8 cellular contexts compared by ENCODE assay signal in the genomic region with DNA sequence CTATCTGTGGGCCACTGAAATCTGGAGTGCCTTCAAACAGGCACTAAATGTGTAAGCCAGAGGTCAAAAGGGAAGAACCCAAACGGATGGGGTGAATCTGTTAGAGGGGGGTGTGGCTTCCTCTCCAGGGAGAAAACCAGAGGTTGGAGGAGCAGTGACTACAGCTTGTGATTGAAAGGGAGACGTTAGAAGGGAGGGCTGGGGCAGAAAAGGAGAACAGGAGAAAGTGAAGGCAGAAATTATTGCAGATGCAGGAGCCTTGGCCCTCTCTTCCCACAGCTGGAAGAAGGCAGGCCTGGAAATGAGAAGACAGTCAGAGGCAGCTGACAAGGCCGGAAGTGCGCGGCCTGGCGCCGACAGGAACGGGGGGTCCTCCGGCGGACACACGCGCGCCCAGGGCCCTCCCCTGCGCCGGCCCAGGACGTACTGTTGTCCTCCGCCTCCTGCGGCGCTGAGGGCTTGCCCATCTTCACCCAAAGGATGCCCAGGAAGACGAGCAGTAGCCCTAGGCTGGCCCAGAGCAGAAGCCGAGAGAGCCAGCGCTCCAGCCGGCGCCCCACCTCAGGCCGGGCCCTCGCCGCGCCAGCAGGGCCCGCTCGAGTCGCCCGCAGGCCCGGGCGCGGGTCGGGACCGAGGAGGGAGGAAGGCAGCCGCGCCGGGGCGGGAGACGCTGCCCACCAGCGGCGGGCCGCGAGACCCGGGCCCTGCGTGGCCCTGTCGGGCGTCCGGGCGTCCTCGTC. TPM values are rescaled to one million over a fixed set of nuclear protein-coding genes. Genes with fewer than 3 reads are reported as not detected.
DNase-seq lines count a peak whose midpoint lies in the region; ATAC-seq and TF ChIP-seq lines count a peak whose summit lies in the region.

No MANE protein-coding gene starts in this region.

- POLR2A ChIA-PET in Caco-2 (lab: Charles Lee): interaction anchor here (0.6 kb wide), 1 partner anchor 77 kb away, joined by 3 read pairs; no protein-coding TSS in a partner anchor

- peaks cover 12% of the 10 kb centered on the region; the same call in 1 of the 2 replicates for H3K4me1 ChIP-seq in Caco-2
- H3K4me1 ChIP-seq in ovary (ENCODE audit: insufficient read depth): peaks cover 22% of the 10 kb centered on the region
- H3K4me1 ChIP-seq in upper lobe of left lung: peaks cover 33 to 45% (median 37%) of the 10 kb centered on the region in 4 donors

- H3K36me3 Mint-ChIP-seq in Caco-2 (ENCODE audit: insufficient read depth, unreplicated experiment): peaks cover 12% of the 10 kb centered on the region
- H3K36me3 Mint-ChIP-seq in activated naive CD8-positive, alpha-beta T cell treated with anti-CD3 and anti-CD28 coated beads for 36 hours: peaks cover 19% of the 10 kb centered on the region

- intact Hi-C loops in Caco-2 (cut with micrococcal nuclease; ENCODE audit: unreplicated experiment) (loop anchor here (1.0 kb wide), 1 partner anchor 77 kb away; the partner anchor contains the start of gene UQCC2), head of caudate nucleus (cut with DNase I) (no loop called here), ovary (cut with DNase I) (loop anchor here in 1 of 4 donors (5.0 kb wide), 1 partner anchor 211 kb away; no protein-coding TSS in a partner anchor)

- H3K27ac ChIP-seq in SK-N-MC (peak overlapping the region; percentile 43; the same call in 1 of the 2 replicates), ovary (peak overlapping the region; percentile 93 to 99), upper lobe of left lung (peak overlapping the region; percentile 96 to 98 (median 98))

- ATAC-seq in GM19438 (IDR thresholded peaks at IDR 0.05; ENCODE audit: low read depth, unreplicated experiment) (peak; percentile 49), HG03558 (IDR thresholded peaks at IDR 0.05; ENCODE audit: extremely low read depth, unreplicated experiment) (peak; percentile 8), upper lobe of left lung (ENCODE audit: low FRiP score in 2 of 2) (peak; percentile 76 to 86)

- no peaks in the 10 kb centered on the region for H3K9me3 Mint-ChIP-seq in Caco-2 (ENCODE audit: unreplicated experiment)
- H3K9me3 Mint-ChIP-seq in activated naive CD8-positive, alpha-beta T cell treated with anti-CD3 and anti-CD28 coated beads for 36 hours: no peaks in the 10 kb centered on the region

- DNase-seq in Caco-2: peak; percentile 42 to 44
- no peak for DNase-seq in SK-N-MC (ENCODE audit: low read depth, low spot score)
- peak; percentile 72 for DNase-seq in activated naive CD8-positive, alpha-beta T cell treated with anti-CD3 and anti-CD28 coated beads for 36 hours
- peak; percentile 27 to 84 (median 70) for DNase-seq in head of caudate nucleus
- DNase-seq in ovary: peak; percentile 72 to 85 (median 75)
- DNase-seq in upper lobe of left lung: peak; percentile 81 to 94

- H3K4me3 ChIP-seq in Caco-2 (ENCODE audit: low read depth, low read length): peak overlapping the region; percentile 78
- peak overlapping the region; percentile 92 for H3K4me3 ChIP-seq in SK-N-MC
- H3K4me3 ChIP-seq in ovary: peak overlapping the region; percentile 82
- peak overlapping the region; percentile 83 to 98 (median 94) for H3K4me3 ChIP-seq in upper lobe of left lung

- H3K4me1 Mint-ChIP-seq in Caco-2 (ENCODE audit: low read depth, unreplicated experiment): no peaks in the 10 kb centered on the region
- H3K4me1 Mint-ChIP-seq in activated naive CD8-positive, alpha-beta T cell treated with anti-CD3 and anti-CD28 coated beads for 36 hours: peaks cover 45% of the 10 kb centered on the region

- 0 to 2% (median 0%) methylated on average over 23 to 53 of the region's 53 CpGs for WGBS in ovary, 3 donors
- WGBS in upper lobe of left lung, 2 donors: 0 to 1% methylated on average over 20 to 25 of the region's 53 CpGs

- H3K36me3 ChIP-seq in Caco-2 (ENCODE audit: control insufficient read depth, insufficient read depth, low read length): no peaks in the 10 kb centered on the region
- H3K36me3 ChIP-seq in SK-N-MC (ENCODE audit: insufficient read depth, low read length): peaks cover 28% of the 10 kb centered on the region
- no peaks in the 10 kb centered on the region for H3K36me3 ChIP-seq in ovary
- H3K36me3 ChIP-seq in upper lobe of left lung: peaks cover 8 to 33% (median 20%) of the 10 kb centered on the region in 4 donors

- TF ChIP-seq POLR2A in ovary (IDR thresholded peaks at IDR 0.05) (peak; percentile 56), upper lobe of left lung (IDR thresholded peaks at IDR 0.05) (peak in 3 of 4 donors; percentile 55 to 78 (median 67))

- TF ChIP-seq EP300 in ovary (IDR thresholded peaks at IDR 0.05) (no peak), upper lobe of left lung (IDR thresholded peaks at IDR 0.05) (no peak)

- H3K27me3 ChIP-seq in Caco-2 (replicated peaks; ENCODE audit: control insufficient read depth, insufficient read depth, low read length) (no peaks in the 10 kb centered on the region), ovary (no peaks in the 10 kb centered on the region), upper lobe of left lung (no peaks in the 10 kb centered on the region)

- H3K9me3 ChIP-seq in Caco-2 (no peaks in the 10 kb centered on the region), SK-N-MC (ENCODE audit: low read depth, low read length) (no peaks in the 10 kb centered on the region), ovary (no peaks in the 10 kb centered on the region), upper lobe of left lung (no peaks in the 10 kb centered on the region)

- H3K9ac ChIP-seq in SK-N-MC (ENCODE audit: insufficient read length): peak overlapping the region; percentile 87

- TF ChIP-seq CTCF in Caco-2 (IDR thresholded peaks at IDR 0.05; ENCODE audit: insufficient read depth in 1 of 2, low read depth in 1 of 2, low read length in 1 of 2, severe bottlenecking in 1 of 2, unreplicated experiment in 1 of 2) (no peak), ovary (IDR thresholded peaks at IDR 0.05) (no peak), upper lobe of left lung (IDR thresholded peaks at IDR 0.05) (no peak)

- peaks cover 4% of the 10 kb centered on the region for H3K27me3 Mint-ChIP-seq in Caco-2 (ENCODE audit: insufficient read depth, unreplicated experiment)
- no peaks in the 10 kb centered on the region for H3K27me3 Mint-ChIP-seq in activated naive CD8-positive, alpha-beta T cell treated with anti-CD3 and anti-CD28 coated beads for 36 hours

- H3K27ac Mint-ChIP-seq in Caco-2 (ENCODE audit: unreplicated experiment): peak overlapping the region; percentile 95
- H3K27ac Mint-ChIP-seq in activated naive CD8-positive, alpha-beta T cell treated with anti-CD3 and anti-CD28 coated beads for 36 hours: peak overlapping the region; percentile 96

- H3K4me3 Mint-ChIP-seq in Caco-2 (ENCODE audit: unreplicated experiment): peak overlapping the region; percentile 95
- peak overlapping the region; percentile 94 for H3K4me3 Mint-ChIP-seq in activated naive CD8-positive, alpha-beta T cell treated with anti-CD3 and anti-CD28 coated beads for 36 hours

- CTCF ChIA-PET in Caco-2 (lab: Charles Lee): interaction anchor here (0.7 to 1.3 kb wide), 2 partner anchors 37 to 77 kb away, joined by 3 to 8 read pairs; partner anchors contain the start of gene UQCC2

- BruUV-seq in Caco-2 (replicated peaks; lab: Mats Ljungman, UMichigan): TSS peak; percentile 45

RNA-seq across cellular contexts. Expression of gene LEMD2, which starts 0.8 kb away (rescaled TPM):
- total RNA-seq in Caco-2 (2022): 52.9 and 53.2 TPM in 2 replicates
- total RNA-seq in activated naive CD8-positive, alpha-beta T cell treated with anti-CD3 and anti-CD28 coated beads for 36 hours: 10 to 100 TPM; 33.1 to 38.8 TPM
- total RNA-seq in ovary: 10 to 100 TPM; 43.6 to 66.8 (median 56.7) TPM
- polyA plus RNA-seq in ovary: 10 to 100 TPM; 41.7 to 59.2 TPM
- 100 to 1,000 TPM in 2 of 6 donors, 10 to 100 TPM in 4; 51.1 to 118 (median 66.2) TPM for total RNA-seq in upper lobe of left lung

RNA-seq across cellular contexts. Expression of gene MLN, which starts 15.7 kb away (rescaled TPM):
- total RNA-seq in Caco-2 (2022) (not detected in 2 replicates), ovary (not detected), upper lobe of left lung (not detected)
- total RNA-seq in activated naive CD8-positive, alpha-beta T cell treated with anti-CD3 and anti-CD28 coated beads for 36 hours: not detected
- not detected for polyA plus RNA-seq in ovary

RNA-seq across cellular contexts. Expression of gene IP6K3, which starts 41.4 kb away (rescaled TPM):
- total RNA-seq in Caco-2 (2022) (0.44 and 0.45 TPM in 2 replicates), ovary (1 to 10 TPM in 1 of 7 donors, under 1 TPM in 4, not detected in 2; 0.24 to 1.1 (median 0.43) TPM), upper lobe of left lung (10 to 100 TPM in 1 of 6 donors, 1 to 10 TPM in 5; 1.9 to 11.5 (median 4.9) TPM)
- not detected for total RNA-seq in activated naive CD8-positive, alpha-beta T cell treated with anti-CD3 and anti-CD28 coated beads for 36 hours
- polyA plus RNA-seq in ovary: under 1 TPM; 0.11 to 0.22 TPM

Comparison
In these comparisons a context has a peak if more than half of its experiments do, and no peak if none do; other contexts are left out.
1. ATAC-seq: peak in every context shown above with its lines; median percentile 81 in upper lobe of left lung; 49 in GM19438; 8 in HG03558.
2. H3K27ac ChIP-seq: peak in every context shown above with its lines; median percentile 98 in upper lobe of left lung; 96 in ovary; 43 in SK-N-MC.